Comparison of ENCODE assay signal across 17 cellular contexts in the genomic region with DNA sequence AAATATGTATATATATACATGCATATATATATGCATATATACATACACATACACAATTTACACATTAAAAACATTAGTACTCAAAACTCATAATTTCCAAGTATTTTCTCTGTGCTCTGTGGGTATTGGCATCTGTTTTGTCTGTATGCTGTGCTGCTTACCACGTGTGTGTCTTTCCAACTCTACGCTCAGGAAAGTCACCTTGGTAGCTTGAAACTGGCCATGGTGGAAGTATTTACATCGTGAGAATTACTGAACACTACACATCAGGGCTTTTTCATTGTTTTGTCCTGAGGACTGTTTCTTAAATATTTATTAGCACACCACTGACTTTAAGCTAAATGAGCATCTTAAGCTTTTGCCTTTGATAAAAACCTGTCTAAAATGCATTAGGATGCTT.
DNase-seq lines count a peak whose midpoint lies in the region; ATAC-seq and TF ChIP-seq lines count a peak whose summit lies in the region.
"Had no signal": no experiment of that assay in that cellular context is flagged by ENCODE, and none has a peak within 500 bp of the region (broad histone marks: within the 10 kb centered on the region; RNA-seq: fewer than 3 reads in every experiment).

No MANE protein-coding gene starts in this region.

- no peak for ATAC-seq in activated naive CD4-positive, alpha-beta T cell treated with anti-CD3 and anti-CD28 coated beads, Interleukin-2, amount 50 U/mL, for 72 hours
- ATAC-seq in T-helper 17 cell: no peak
- ATAC-seq in HG03045 (IDR thresholded peaks at IDR 0.05; ENCODE audit: unreplicated experiment): no peak

- H3F3A ChIP-seq in neural progenitor cell (ENCODE audit: low read depth): no peaks in the 10 kb centered on the region

- H3K9me3 ChIP-seq in T-helper 17 cell (ENCODE audit: control insufficient read depth, low read length, poor library complexity, severe bottlenecking) (no peaks in the 10 kb centered on the region), neural progenitor cell (ENCODE audit: low read depth) (no peaks in the 10 kb centered on the region)
- H3K9me3 ChIP-seq: BLaER1, HAP-1 had no signal

- H3K27me3 Mint-ChIP-seq in T-helper 2 cell treated with Interferon-gamma antibody and Interleukin-4, amounts not matched to agents 5 μg/mL and 100 μg/mL, for 36 hours (ENCODE audit: low read depth): no peaks in the 10 kb centered on the region
- H3K27me3 Mint-ChIP-seq in activated naive CD4-positive, alpha-beta T cell treated with anti-CD3 and anti-CD28 coated beads, Interleukin-2, amount 10 ng/mL, durations not matched to agents 7 days and 5 days: no peaks in the 10 kb centered on the region
- H3K27me3 Mint-ChIP-seq in T-helper 17 cell: no peaks in the 10 kb centered on the region
- no peaks in the 10 kb centered on the region for H3K27me3 Mint-ChIP-seq in neural progenitor cell (ENCODE audit: insufficient read depth, low read depth)
- H3K27me3 Mint-ChIP-seq: CD4-positive, alpha-beta memory T cell had no signal

- H3K4me2 ChIP-seq in neural progenitor cell: no peak overlapping the region
- H3K4me2 ChIP-seq: BLaER1 had no signal

- H4K20me1 ChIP-seq in neural progenitor cell (ENCODE audit: low read depth): no peaks in the 10 kb centered on the region
- H4K20me1 ChIP-seq: BLaER1 had no signal

- peak overlapping the region; percentile 70 for H3K27ac Mint-ChIP-seq in T-helper 2 cell treated with Interferon-gamma antibody and Interleukin-4, amounts not matched to agents 5 μg/mL and 100 μg/mL, for 36 hours
- peak overlapping the region; percentile 76 for H3K27ac Mint-ChIP-seq in activated naive CD4-positive, alpha-beta T cell treated with anti-CD3 and anti-CD28 coated beads, Interleukin-2, amount 10 ng/mL, durations not matched to agents 7 days and 5 days
- peak overlapping the region in 1 of 2 donors; percentile 90 for H3K27ac Mint-ChIP-seq in activated naive CD4-positive, alpha-beta T cell treated with anti-CD3 and anti-CD28 coated beads, Interleukin-2, amount 50 U/mL, for 72 hours
- H3K27ac Mint-ChIP-seq in T-helper 17 cell (peak overlapping the region; percentile 39), neural progenitor cell (peak overlapping the region; percentile 59)

- no peak overlapping the region for H3K9ac ChIP-seq in neural progenitor cell
- H3K9ac ChIP-seq: BLaER1, GM23248 had no signal

- peak overlapping the region; percentile 55 for H3K4me3 Mint-ChIP-seq in T-helper 2 cell treated with Interferon-gamma antibody and Interleukin-4, amounts not matched to agents 5 μg/mL and 100 μg/mL, for 36 hours
- H3K4me3 Mint-ChIP-seq in activated naive CD4-positive, alpha-beta T cell treated with anti-CD3 and anti-CD28 coated beads, Interleukin-2, amount 10 ng/mL, durations not matched to agents 7 days and 5 days: no peak overlapping the region
- H3K4me3 Mint-ChIP-seq in T-helper 17 cell (no peak overlapping the region), neural progenitor cell (no peak overlapping the region)
- H3K4me3 Mint-ChIP-seq: CD14-positive monocyte had no signal

- H3K4me1 ChIP-seq in neural progenitor cell: peaks cover 13% of the 10 kb centered on the region

- no peak overlapping the region for H3K4me3 ChIP-seq in neural progenitor cell
- H3K4me3 ChIP-seq: BLaER1, GM23248, HAP-1 had no signal

- TF ChIP-seq CTCF in neural progenitor cell (IDR thresholded peaks at IDR 0.05): no peak

- no peaks in the 10 kb centered on the region for H3K36me3 ChIP-seq in neural progenitor cell
- H3K36me3 ChIP-seq: BLaER1, HAP-1 had no signal

- no peak for DNase-seq in T-helper 2 cell treated with Interferon-gamma antibody and Interleukin-4, amounts not matched to agents 5 μg/mL and 100 μg/mL, for 36 hours (ENCODE audit: low spot score)
- DNase-seq in T-helper 2 cell (no peak), T-helper 17 cell (no peak), neural progenitor cell (ENCODE audit: low spot score) (no peak)
- DNase-seq in activated naive CD4-positive, alpha-beta T cell treated with anti-CD3 and anti-CD28 coated beads, Interleukin-2, amount 10 ng/mL, durations not matched to agents 7 days and 5 days: no peak
- no peak for DNase-seq in activated naive CD4-positive, alpha-beta T cell treated with anti-CD3 and anti-CD28 coated beads, Interleukin-2, amount 50 U/mL, for 72 hours (ENCODE audit: low spot score in 2 of 2)
- DNase-seq: 8988T; CD4-positive, alpha-beta memory T cell; DMS153; DMS79; GDM1; GM23248 had no signal

- no peaks in the 10 kb centered on the region for H3K9me3 Mint-ChIP-seq in T-helper 2 cell treated with Interferon-gamma antibody and Interleukin-4, amounts not matched to agents 5 μg/mL and 100 μg/mL, for 36 hours
- H3K9me3 Mint-ChIP-seq in activated naive CD4-positive, alpha-beta T cell treated with anti-CD3 and anti-CD28 coated beads, Interleukin-2, amount 10 ng/mL, durations not matched to agents 7 days and 5 days: no peaks in the 10 kb centered on the region
- no peaks in the 10 kb centered on the region for H3K9me3 Mint-ChIP-seq in activated naive CD4-positive, alpha-beta T cell treated with anti-CD3 and anti-CD28 coated beads, Interleukin-2, amount 50 U/mL, for 72 hours
- H3K9me3 Mint-ChIP-seq in neural progenitor cell: no peaks in the 10 kb centered on the region
- H3K9me3 Mint-ChIP-seq: CD14-positive monocyte; CD4-positive, alpha-beta memory T cell had no signal

- no peaks in the 10 kb centered on the region for H3K79me2 ChIP-seq in neural progenitor cell (ENCODE audit: low read depth)

- H3K27ac ChIP-seq in neural progenitor cell: no peak overlapping the region
- H3K27ac ChIP-seq: BLaER1, GM23248, HL-60 had no signal

- H3K27me3 ChIP-seq in neural progenitor cell: no peaks in the 10 kb centered on the region
- H3K27me3 ChIP-seq: BLaER1 had no signal

- peaks cover 45% of the 10 kb centered on the region for H3K36me3 Mint-ChIP-seq in T-helper 2 cell treated with Interferon-gamma antibody and Interleukin-4, amounts not matched to agents 5 μg/mL and 100 μg/mL, for 36 hours (ENCODE audit: low read depth)
- peaks cover 55% of the 10 kb centered on the region for H3K36me3 Mint-ChIP-seq in activated naive CD4-positive, alpha-beta T cell treated with anti-CD3 and anti-CD28 coated beads, Interleukin-2, amount 10 ng/mL, durations not matched to agents 7 days and 5 days
- H3K36me3 Mint-ChIP-seq in activated naive CD4-positive, alpha-beta T cell treated with anti-CD3 and anti-CD28 coated beads, Interleukin-2, amount 50 U/mL, for 72 hours: peaks cover 17 to 49% of the 10 kb centered on the region in 2 donors
- H3K36me3 Mint-ChIP-seq in T-helper 17 cell (ENCODE audit: low read depth) (peaks cover 2% of the 10 kb centered on the region), neural progenitor cell (peaks cover 11% of the 10 kb centered on the region)

- H3K4me1 Mint-ChIP-seq in T-helper 2 cell treated with Interferon-gamma antibody and Interleukin-4, amounts not matched to agents 5 μg/mL and 100 μg/mL, for 36 hours (ENCODE audit: low read depth): peaks cover 67% of the 10 kb centered on the region
- H3K4me1 Mint-ChIP-seq in activated naive CD4-positive, alpha-beta T cell treated with anti-CD3 and anti-CD28 coated beads, Interleukin-2, amount 10 ng/mL, durations not matched to agents 7 days and 5 days: peaks cover 79% of the 10 kb centered on the region
- H3K4me1 Mint-ChIP-seq in T-helper 17 cell: peaks cover 17% of the 10 kb centered on the region
- H3K4me1 Mint-ChIP-seq in neural progenitor cell: peaks cover 20% of the 10 kb centered on the region

- CTCF ChIA-PET in activated naive CD4-positive, alpha-beta T cell treated with anti-CD3 and anti-CD28 coated beads, Interleukin-2, amount 10 ng/mL, durations not matched to agents 7 days and 5 days (lab: Charles Lee): interaction anchor here (0.8 to 7.1 kb wide), 3 partner anchors 9 to 11 kb away, joined by 3 to 77 read pairs (median 35); no protein-coding TSS in a partner anchor

- no peak overlapping the region for H2AFZ ChIP-seq in neural progenitor cell (replicated peaks)
- H2AFZ ChIP-seq: GM23248 had no signal
